21 cellular contexts compared by ENCODE assay signal in the genomic region with DNA sequence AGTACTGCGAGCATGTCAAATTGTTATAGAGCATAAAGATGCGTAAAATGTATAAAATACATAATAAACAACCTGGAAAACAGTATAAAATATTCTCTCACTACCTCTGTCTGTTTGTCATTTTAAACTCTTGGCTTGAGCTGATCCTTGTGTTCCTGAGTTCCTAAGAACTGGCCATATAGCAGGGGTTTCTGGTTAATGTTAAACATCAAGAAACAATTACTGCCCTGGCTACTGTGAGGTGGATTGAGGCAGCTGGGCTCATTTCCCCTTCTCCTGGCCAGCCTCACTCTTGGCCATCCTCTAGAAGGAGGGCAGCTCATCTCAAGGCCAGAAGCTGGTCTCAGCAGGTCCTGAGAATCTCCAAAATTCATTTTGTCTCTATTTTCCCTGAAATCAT.
"Had no signal": no experiment of that assay in that cellular context is flagged by ENCODE, and none has a peak within 500 bp of the region (broad histone marks: within the 10 kb centered on the region; RNA-seq: fewer than 3 reads in every experiment).

No MANE protein-coding gene starts in this region.

- H3K9me3 ChIP-seq: MG63, SJSA1 had no signal

- DNase-seq: Karpas-422, KG1, MG63, NCI-H1092, NCI-H1105 treated with DMSO at 0.1 percent for 48 hours, NCI-H1417 treated with DMSO at 0.1 percent for 48 hours, NCI-H146, NCI-H1694 treated with DMSO at 0.1 percent for 48 hours, NCI-H1930, NCI-H2081, NCI-H2171, NCI-H226, NCI-H446, NCI-H510A, NCI-H524 treated with DMSO at 0.1 percent for 48 hours, NCI-H69, NCI-H774, Right ventricle myocardium superior, RPMI8226, SIG-M5 had no signal

- H3K4me3 ChIP-seq: MG63, SJSA1 had no signal

- H3K27me3 ChIP-seq: MG63, SJSA1 had no signal

- H3K27ac ChIP-seq: SJSA1 had no signal

- H3K36me3 ChIP-seq: MG63, SJSA1 had no signal
